ENCODE assay signal across 38 cellular contexts in genomic region chr12:53764630-53765029, GRCh38. TPM values are rescaled to one million over a fixed set of nuclear protein-coding genes. Genes with fewer than 3 reads are reported as not detected.
"Had no signal": no experiment of that assay in that cellular context is flagged by ENCODE, and none has a peak within 500 bp of the region (broad histone marks: within the 10 kb centered on the region; RNA-seq: fewer than 3 reads in every experiment).

No MANE protein-coding gene starts in this region.

- H3K9ac ChIP-seq: KMS-11 had no signal

- DNase-seq: Karpas-422, Kasumi-1, MG63, MM.1S, MV-4-11, NCI-H1048, NCI-H1092, NCI-H1092 treated with DMSO at 0.1 percent for 48 hours, NCI-H1105, NCI-H1105 treated with DMSO at 0.1 percent for 48 hours, NCI-H1417, NCI-H1417 treated with DMSO at 0.1 percent for 48 hours, NCI-H1436, NCI-H1436 treated with DMSO at 0.1 percent for 48 hours, NCI-H146, NCI-H1694, NCI-H1694 treated with DMSO at 0.1 percent for 48 hours, NCI-H187, NCI-H187 treated with DMSO at 0.1 percent for 48 hours, NCI-H1930, NCI-H2029, NCI-H2029 treated with DMSO at 0.1 percent for 48 hours, NCI-H2081, NCI-H2081 treated with DMSO at 0.1 percent for 48 hours, NCI-H2107, NCI-H2171, NCI-H2171 treated with DMSO at 0.1 percent for 48 hours, NCI-H2227 treated with DMSO at 0.1 percent for 48 hours, NCI-H345, NCI-H446, NCI-H446 treated with DMSO at 0.1 percent for 48 hours, NCI-H510A, NCI-H510A treated with DMSO at 0.1 percent for 48 hours had no signal

- H3K27me3 ChIP-seq: MG63 had no signal

- H3K4me3 ChIP-seq: MG63 had no signal

- H3K27ac ChIP-seq: KMS-11 had no signal

- H3K4me2 ChIP-seq: KMS-11 had no signal

- H3K36me3 ChIP-seq: MG63 had no signal

- H3K9me3 ChIP-seq: MG63 had no signal

RNA-seq across cellular contexts. Expression of gene CISTR, which starts 12.9 kb away (rescaled TPM):
- total RNA-seq: LHCN-M2, M059J, MCF 10A, NCI-H460 had no signal
